Comparison of ENCODE assay signal across 11 cellular contexts in the genomic region with DNA sequence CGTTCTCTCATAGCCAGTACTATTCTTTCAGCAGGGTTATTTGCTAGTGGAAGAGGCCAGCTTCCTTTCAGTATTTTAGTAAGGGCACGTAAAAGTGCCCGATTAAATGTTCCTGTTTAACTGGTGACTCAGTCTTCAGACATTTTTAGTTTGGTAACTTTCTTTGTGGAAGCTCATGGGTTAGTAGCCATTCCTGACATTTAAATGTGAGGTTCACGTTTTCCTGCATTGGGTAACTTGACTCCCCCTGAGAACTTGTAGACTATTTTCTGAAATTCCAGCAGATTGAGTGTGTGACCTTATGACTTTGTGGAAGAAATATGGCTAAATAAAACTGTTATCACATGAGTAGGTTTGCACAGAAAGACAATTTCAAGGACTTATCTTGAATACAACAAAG. TPM values are rescaled to one million over a fixed set of nuclear protein-coding genes. Genes with fewer than 3 reads are reported as not detected.
A peak's percentile ranks its signal among the peaks of the same experiment; 100 is the strongest.
DNase-seq lines count a peak whose midpoint lies in the region; ATAC-seq and TF ChIP-seq lines count a peak whose summit lies in the region.
"Had no signal": no experiment of that assay in that cellular context is flagged by ENCODE, and none has a peak within 500 bp of the region (broad histone marks: within the 10 kb centered on the region; RNA-seq: fewer than 3 reads in every experiment).

No MANE protein-coding gene starts in this region.

- TF ChIP-seq CTCF in gastrocnemius medialis (IDR thresholded peaks at IDR 0.05 in 4 of 5, conservative IDR thresholded peaks at IDR 0.05 in 1 of 5) (no peak), GM13976 (IDR thresholded peaks at IDR 0.05; ENCODE audit: borderline replicate concordance, control extremely low read depth, extremely low read depth, insufficient read depth, missing control alignments) (no peak), GM10248 (IDR thresholded peaks at IDR 0.05; ENCODE audit: control extremely low read depth, extremely low read depth, low read depth, missing control alignments) (no peak)

- CTCF ChIA-PET in GM10248 (lab: Yijun Ruan, JAX) = interaction anchor here (0.9 to 8.7 kb wide), 3 partner anchors 9 to 24 kb away, joined by 3 to 58 read pairs (median 8); a partner anchor contains a TSS

- peak overlapping the region in 2 of 4 donors; percentile 9 to 17 for H3K4me3 ChIP-seq in gastrocnemius medialis
- H3K4me3 ChIP-seq: neural progenitor cell had no signal

- no peaks in the 10 kb centered on the region for H3K27me3 ChIP-seq in gastrocnemius medialis
- H3K27me3 ChIP-seq: neural progenitor cell had no signal

- DNase-seq in ELR (ENCODE audit: low read depth) (peak; percentile 95), amniotic stem cell (lab: John Stamatoyannopoulos, UW) (peak; percentile 84), left cardiac atrium (no peak), gastrocnemius medialis (no peak), 8988T (no peak), GM13976 (ENCODE audit: low spot score) (no peak), GM10248 (ENCODE audit: extremely low spot score) (no peak)
- no peak for DNase-seq in NK-92 treated with Interleukin-12 subunit alpha and Interleukin-12 subunit beta, amount 100 ng/mL, for 24 hours (lab: John Stamatoyannopoulos, UW)
- DNase-seq: central memory CD4-positive, alpha-beta T cell; stimulated activated naive CD8-positive, alpha-beta T cell treated with anti-CD3 and anti-CD28 coated beads, Interleukin-15, amount 100 ng/mL, for 72 hours had no signal

- intact Hi-C loops in left cardiac atrium (cut with DNase I) = no loop called here
- intact Hi-C loops in gastrocnemius medialis (cut with DNase I; ENCODE audit: low total_unique reads) = no loop called here

- no peaks in the 10 kb centered on the region for H3K36me3 ChIP-seq in gastrocnemius medialis
- H3K36me3 ChIP-seq: neural progenitor cell had no signal

- peak; percentile 28 to 37 for ATAC-seq in left cardiac atrium
- peak; percentile 21 to 45 for ATAC-seq in gastrocnemius medialis
- ATAC-seq: stimulated activated naive CD8-positive, alpha-beta T cell treated with anti-CD3 and anti-CD28 coated beads, Interleukin-15, amount 100 ng/mL, for 72 hours had no signal

- no peaks in the 10 kb centered on the region for H3K9me3 ChIP-seq in gastrocnemius medialis

- in situ Hi-C loops in gastrocnemius medialis (cut with MboI; ENCODE audit: low sequenced_read_pairs in 4 of 4) (no loop called here), GM13976 (cut with MboI; ENCODE audit: low sequenced_read_pairs, unreplicated experiment) (no loop called here)

- H3K4me1 ChIP-seq in gastrocnemius medialis = peaks cover 50 to 91% of the 10 kb centered on the region in 2 donors
- H3K4me1 ChIP-seq: neural progenitor cell had no signal

- H3K27ac ChIP-seq in gastrocnemius medialis = peak overlapping the region; percentile 72 to 99 (median 94)
- H3K27ac ChIP-seq: neural progenitor cell had no signal

- TF ChIP-seq POLR2A in gastrocnemius medialis (IDR thresholded peaks at IDR 0.05) = no peak

- POLR2A ChIA-PET in GM10248 (lab: Yijun Ruan, JAX) = no interaction called here

RNA-seq across cellular contexts. Expression of a gene that starts 16.9 kb away (rescaled TPM):
- total RNA-seq in left cardiac atrium (100 to 1,000 TPM in 1 of 2 donors, 10 to 100 TPM in 1; 91.6 to 208 TPM), gastrocnemius medialis (100 to 1,000 TPM in 1 of 4 donors, 10 to 100 TPM in 3; 19.3 to 150 (median 64.5) TPM)

Comparison
In these comparisons a context has a peak if more than half of its experiments do, and no peak if none do; other contexts are left out.
1. DNase-seq: peak in ELR (single experiment) and amniotic stem cell (single experiment); none in left cardiac atrium (single experiment), gastrocnemius medialis (0 of 2), 8988T (single experiment), GM13976 (single experiment), GM10248 (single experiment) and NK-92 treated with Interleukin-12 subunit alpha and Interleukin-12 subunit beta, amount 100 ng/mL, for 24 hours (single experiment).